2 cellular contexts compared by ENCODE assay signal in the genomic region with DNA sequence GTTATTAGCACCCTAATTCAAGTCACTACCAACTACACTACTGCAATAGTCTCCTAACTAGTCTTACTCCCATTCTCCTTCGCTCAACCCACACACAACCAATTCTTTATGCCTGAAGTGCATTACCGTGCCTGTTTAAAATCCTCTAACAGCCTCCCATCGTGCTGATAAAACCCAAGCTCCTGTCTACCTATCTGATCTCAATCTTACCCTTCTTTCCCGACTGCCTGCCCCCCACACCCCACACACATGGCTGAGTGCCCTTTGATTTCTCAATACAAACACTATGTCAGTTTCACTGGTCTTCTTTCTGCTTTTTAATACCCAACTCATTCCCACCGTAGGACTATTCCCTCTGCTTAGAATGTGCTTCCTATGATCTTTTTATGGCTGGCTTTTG.
TF ChIP-seq lines count a peak whose summit lies in the region.

No MANE protein-coding gene starts in this region.

TF ChIP-seq in GM23338, 12 proteins besides CTCF, POLR2A, EP300 and RAD21 (continues in another document):
- TF ChIP-seq ZNF114 (CRISPR knock-in tag; IDR thresholded peaks at IDR 0.05) (no peak), POLR2AphosphoS5 (IDR thresholded peaks at IDR 0.05; ENCODE audit: low read depth) (no peak), JUNB (IDR thresholded peaks at IDR 0.05; ENCODE audit: unreplicated experiment) (no peak), NANOG (IDR thresholded peaks at IDR 0.05; ENCODE audit: borderline replicate concordance) (no peak), EZH2 (IDR thresholded peaks at IDR 0.05; ENCODE audit: low read depth, unreplicated experiment) (no peak), EZH2phosphoT487 (IDR thresholded peaks at IDR 0.05; ENCODE audit: unreplicated experiment) (no peak), CREB1 (CRISPR knock-in tag; IDR thresholded peaks at IDR 0.05; ENCODE audit: low read depth) (no peak), ZNF331 (CRISPR knock-in tag; IDR thresholded peaks at IDR 0.05; ENCODE audit: low read depth) (no peak), STAT1 (IDR thresholded peaks at IDR 0.05; ENCODE audit: unreplicated experiment) (no peak)
- TF ChIP-seq, protein P1, sequence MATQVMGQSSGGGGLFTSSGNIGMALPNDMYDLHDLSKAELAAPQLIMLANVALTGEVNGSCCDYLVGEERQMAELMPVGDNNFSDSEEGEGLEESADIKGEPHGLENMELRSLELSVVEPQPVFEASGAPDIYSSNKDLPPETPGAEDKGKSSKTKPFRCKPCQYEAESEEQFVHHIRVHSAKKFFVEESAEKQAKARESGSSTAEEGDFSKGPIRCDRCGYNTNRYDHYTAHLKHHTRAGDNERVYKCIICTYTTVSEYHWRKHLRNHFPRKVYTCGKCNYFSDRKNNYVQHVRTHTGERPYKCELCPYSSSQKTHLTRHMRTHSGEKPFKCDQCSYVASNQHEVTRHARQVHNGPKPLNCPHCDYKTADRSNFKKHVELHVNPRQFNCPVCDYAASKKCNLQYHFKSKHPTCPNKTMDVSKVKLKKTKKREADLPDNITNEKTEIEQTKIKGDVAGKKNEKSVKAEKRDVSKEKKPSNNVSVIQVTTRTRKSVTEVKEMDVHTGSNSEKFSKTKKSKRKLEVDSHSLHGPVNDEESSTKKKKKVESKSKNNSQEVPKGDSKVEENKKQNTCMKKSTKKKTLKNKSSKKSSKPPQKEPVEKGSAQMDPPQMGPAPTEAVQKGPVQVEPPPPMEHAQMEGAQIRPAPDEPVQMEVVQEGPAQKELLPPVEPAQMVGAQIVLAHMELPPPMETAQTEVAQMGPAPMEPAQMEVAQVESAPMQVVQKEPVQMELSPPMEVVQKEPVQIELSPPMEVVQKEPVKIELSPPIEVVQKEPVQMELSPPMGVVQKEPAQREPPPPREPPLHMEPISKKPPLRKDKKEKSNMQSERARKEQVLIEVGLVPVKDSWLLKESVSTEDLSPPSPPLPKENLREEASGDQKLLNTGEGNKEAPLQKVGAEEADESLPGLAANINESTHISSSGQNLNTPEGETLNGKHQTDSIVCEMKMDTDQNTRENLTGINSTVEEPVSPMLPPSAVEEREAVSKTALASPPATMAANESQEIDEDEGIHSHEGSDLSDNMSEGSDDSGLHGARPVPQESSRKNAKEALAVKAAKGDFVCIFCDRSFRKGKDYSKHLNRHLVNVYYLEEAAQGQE (IDR thresholded peaks at IDR 0.05; ENCODE audit: unreplicated experiment): no peak
- TF ChIP-seq, protein P2, sequence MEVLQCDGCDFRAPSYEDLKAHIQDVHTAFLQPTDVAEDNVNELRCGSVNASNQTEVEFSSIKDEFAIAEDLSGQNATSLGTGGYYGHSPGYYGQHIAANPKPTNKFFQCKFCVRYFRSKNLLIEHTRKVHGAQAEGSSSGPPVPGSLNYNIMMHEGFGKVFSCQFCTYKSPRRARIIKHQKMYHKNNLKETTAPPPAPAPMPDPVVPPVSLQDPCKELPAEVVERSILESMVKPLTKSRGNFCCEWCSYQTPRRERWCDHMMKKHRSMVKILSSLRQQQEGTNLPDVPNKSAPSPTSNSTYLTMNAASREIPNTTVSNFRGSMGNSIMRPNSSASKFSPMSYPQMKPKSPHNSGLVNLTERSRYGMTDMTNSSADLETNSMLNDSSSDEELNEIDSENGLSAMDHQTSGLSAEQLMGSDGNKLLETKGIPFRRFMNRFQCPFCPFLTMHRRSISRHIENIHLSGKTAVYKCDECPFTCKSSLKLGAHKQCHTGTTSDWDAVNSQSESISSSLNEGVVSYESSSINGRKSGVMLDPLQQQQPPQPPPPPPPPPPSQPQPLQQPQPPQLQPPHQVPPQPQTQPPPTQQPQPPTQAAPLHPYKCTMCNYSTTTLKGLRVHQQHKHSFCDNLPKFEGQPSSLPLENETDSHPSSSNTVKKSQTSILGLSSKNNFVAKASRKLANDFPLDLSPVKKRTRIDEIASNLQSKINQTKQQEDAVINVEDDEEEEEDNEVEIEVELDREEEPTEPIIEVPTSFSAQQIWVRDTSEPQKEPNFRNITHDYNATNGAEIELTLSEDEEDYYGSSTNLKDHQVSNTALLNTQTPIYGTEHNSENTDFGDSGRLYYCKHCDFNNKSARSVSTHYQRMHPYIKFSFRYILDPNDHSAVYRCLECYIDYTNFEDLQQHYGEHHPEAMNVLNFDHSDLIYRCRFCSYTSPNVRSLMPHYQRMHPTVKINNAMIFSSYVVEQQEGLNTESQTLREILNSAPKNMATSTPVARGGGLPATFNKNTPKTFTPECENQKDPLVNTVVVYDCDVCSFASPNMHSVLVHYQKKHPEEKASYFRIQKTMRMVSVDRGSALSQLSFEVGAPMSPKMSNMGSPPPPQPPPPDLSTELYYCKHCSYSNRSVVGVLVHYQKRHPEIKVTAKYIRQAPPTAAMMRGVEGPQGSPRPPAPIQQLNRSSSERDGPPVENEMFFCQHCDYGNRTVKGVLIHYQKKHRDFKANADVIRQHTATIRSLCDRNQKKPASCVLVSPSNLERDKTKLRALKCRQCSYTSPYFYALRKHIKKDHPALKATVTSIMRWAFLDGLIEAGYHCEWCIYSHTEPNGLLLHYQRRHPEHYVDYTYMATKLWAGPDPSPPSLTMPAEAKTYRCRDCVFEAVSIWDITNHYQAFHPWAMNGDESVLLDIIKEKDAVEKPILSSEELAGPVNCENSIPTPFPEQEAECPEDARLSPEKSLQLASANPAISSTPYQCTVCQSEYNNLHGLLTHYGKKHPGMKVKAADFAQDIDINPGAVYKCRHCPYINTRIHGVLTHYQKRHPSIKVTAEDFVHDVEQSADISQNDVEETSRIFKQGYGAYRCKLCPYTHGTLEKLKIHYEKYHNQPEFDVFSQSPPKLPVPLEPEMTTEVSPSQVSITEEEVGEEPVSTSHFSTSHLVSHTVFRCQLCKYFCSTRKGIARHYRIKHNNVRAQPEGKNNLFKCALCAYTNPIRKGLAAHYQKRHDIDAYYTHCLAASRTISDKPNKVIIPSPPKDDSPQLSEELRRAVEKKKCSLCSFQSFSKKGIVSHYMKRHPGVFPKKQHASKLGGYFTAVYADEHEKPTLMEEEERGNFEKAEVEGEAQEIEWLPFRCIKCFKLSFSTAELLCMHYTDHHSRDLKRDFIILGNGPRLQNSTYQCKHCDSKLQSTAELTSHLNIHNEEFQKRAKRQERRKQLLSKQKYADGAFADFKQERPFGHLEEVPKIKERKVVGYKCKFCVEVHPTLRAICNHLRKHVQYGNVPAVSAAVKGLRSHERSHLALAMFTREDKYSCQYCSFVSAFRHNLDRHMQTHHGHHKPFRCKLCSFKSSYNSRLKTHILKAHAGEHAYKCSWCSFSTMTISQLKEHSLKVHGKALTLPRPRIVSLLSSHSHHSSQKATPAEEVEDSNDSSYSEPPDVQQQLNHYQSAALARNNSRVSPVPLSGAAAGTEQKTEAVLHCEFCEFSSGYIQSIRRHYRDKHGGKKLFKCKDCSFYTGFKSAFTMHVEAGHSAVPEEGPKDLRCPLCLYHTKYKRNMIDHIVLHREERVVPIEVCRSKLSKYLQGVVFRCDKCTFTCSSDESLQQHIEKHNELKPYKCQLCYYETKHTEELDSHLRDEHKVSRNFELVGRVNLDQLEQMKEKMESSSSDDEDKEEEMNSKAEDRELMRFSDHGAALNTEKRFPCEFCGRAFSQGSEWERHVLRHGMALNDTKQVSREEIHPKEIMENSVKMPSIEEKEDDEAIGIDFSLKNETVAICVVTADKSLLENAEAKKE (CRISPR knock-in tag; IDR thresholded peaks at IDR 0.05): no peak

TF ChIP-seq in GM12878, 131 proteins besides CTCF, POLR2A, EP300 and RAD21:
- TF ChIP-seq TCF7 (IDR thresholded peaks at IDR 0.05; ENCODE audit: borderline replicate concordance): no peak
TF ChIP-seq in GM12878: peak in this region for 0.
